Comparison of ENCODE assay signal across 30 cellular contexts in the genomic region with DNA sequence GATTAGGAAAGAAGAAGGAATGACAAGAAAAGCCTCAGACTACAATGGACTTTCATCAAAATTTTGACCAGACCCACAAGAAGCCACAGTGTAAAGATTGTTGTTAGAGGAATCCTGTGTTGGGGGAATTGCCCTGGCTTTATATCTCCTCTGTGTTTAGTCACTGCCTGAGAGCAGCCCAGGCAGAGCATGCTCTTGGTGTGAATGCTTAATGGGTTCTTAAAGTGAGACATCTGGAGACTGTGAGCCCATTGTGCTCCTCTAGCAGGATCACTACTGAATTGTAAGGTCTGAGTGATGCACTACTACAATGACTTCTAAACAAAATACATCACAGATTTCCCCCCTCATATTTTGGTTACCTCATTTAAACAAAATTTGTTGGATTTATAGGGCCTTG.
DNase-seq lines count a peak whose midpoint lies in the region; ATAC-seq, FAIRE-seq and TF ChIP-seq lines count a peak whose summit lies in the region.
"Had no signal": no experiment of that assay in that cellular context is flagged by ENCODE, and none has a peak within 500 bp of the region (broad histone marks: within the 10 kb centered on the region; RNA-seq: fewer than 3 reads in every experiment).

No MANE protein-coding gene starts in this region.

- H3K4me2 ChIP-seq in astrocyte (ENCODE audit: low read length): no peak overlapping the region
- H3K4me2 ChIP-seq in trophoblast cell (ENCODE audit: low read length): no peak overlapping the region

- no peak for FAIRE-seq in astrocyte (lab: Jason Lieb, UNC)
- FAIRE-seq: D721Med, endothelial cell of umbilical vein, HepG2, islet of Langerhans, RCC 7860 had no signal

- H4K12ac ChIP-seq in trophoblast cell (ENCODE audit: low read depth, low read length): no peak overlapping the region

- no peak overlapping the region for H3K27ac ChIP-seq in astrocyte (ENCODE audit: low read depth, low read length)
- no peak overlapping the region for H3K27ac ChIP-seq in trophoblast cell (ENCODE audit: low read depth, low read length)
- H3K27ac ChIP-seq: left ventricle myocardium inferior, psoas muscle, WERI-Rb-1 had no signal

- H2BK120ac ChIP-seq in trophoblast cell (ENCODE audit: insufficient read depth, low read length, poor library complexity): no peak overlapping the region

- no peaks in the 10 kb centered on the region for H3K36me3 Mint-ChIP-seq in astrocyte (ENCODE audit: low read depth, unreplicated experiment)
- H3K36me3 Mint-ChIP-seq: CD14-positive monocyte; mesothelial cell of epicardium; naive B cell; stimulated activated effector memory CD8-positive, alpha-beta T cell treated with anti-CD3 and anti-CD28 coated beads, Interleukin-12 subunit alpha, Interleukin-12 subunit beta, amount 100 ng/mL, for 72 hours; type B pancreatic cell had no signal

- no peak overlapping the region for H4K91ac ChIP-seq in trophoblast cell (ENCODE audit: low read depth, low read length)

- H3K9me3 ChIP-seq in astrocyte (ENCODE audit: insufficient read depth, low read depth, low read length): no peaks in the 10 kb centered on the region
- H3K9me3 ChIP-seq in trophoblast cell (ENCODE audit: insufficient read depth, low read depth, low read length): no peaks in the 10 kb centered on the region
- H3K9me3 ChIP-seq: psoas muscle had no signal

- no peaks in the 10 kb centered on the region for H3K27me3 Mint-ChIP-seq in astrocyte (ENCODE audit: low read depth, unreplicated experiment)
- H3K27me3 Mint-ChIP-seq: activated naive CD4-positive, alpha-beta T cell treated with anti-CD3 and anti-CD28 coated beads, Interleukin-2, amount 50 U/mL, for 24 hours; naive B cell; type B pancreatic cell had no signal

- no peak overlapping the region for H3K23ac ChIP-seq in trophoblast cell (ENCODE audit: low read length)

- peak; percentile 25 for DNase-seq in NCI-H69 (lab: John Stamatoyannopoulos, UW)
- DNase-seq in astrocyte (ENCODE audit: low read depth): no peak
- peak; percentile 22 for DNase-seq in inferior parietal cortex (ENCODE audit: extremely low spot score)
- peak; percentile 69 for DNase-seq in superior temporal gyrus (ENCODE audit: extremely low spot score)
- no peak for DNase-seq in DMS79 treated with DMSO at 0.1 percent for 48 hours (lab: John Stamatoyannopoulos, UW)
- no peak for DNase-seq in trophoblast cell
- no peak for DNase-seq in left colon
- DNase-seq: activated CD4-positive, alpha-beta T cell treated with anti-CD3 and anti-CD28 coated beads for 48 hours; HCEC 1CT; Karpas-422; left ventricle myocardium inferior; naive B cell; NCI-H2029 treated with DMSO at 0.1 percent for 48 hours; NCI-H345; psoas muscle; SHP77 treated with DMSO at 0.1 percent for 48 hours; stimulated activated CD4-positive, alpha-beta T cell treated with anti-CD3 and anti-CD28 coated beads, Interleukin-15, amount 100 ng/mL, for 24 hours; T-helper 9 cell; WERI-Rb-1 had no signal

- H3K4ac ChIP-seq in trophoblast cell (ENCODE audit: low read depth, low read length): no peak overlapping the region

- H2AK5ac ChIP-seq in trophoblast cell (ENCODE audit: low read length): no peak overlapping the region

- H3K14ac ChIP-seq in trophoblast cell (ENCODE audit: low read length): no peak overlapping the region

- no peak overlapping the region for H2BK12ac ChIP-seq in trophoblast cell (ENCODE audit: low read length)

- H3K4me3 ChIP-seq in astrocyte (ENCODE audit: insufficient read depth, low read depth, low read length): no peak overlapping the region
- no peak overlapping the region for H3K4me3 ChIP-seq in trophoblast cell (ENCODE audit: low read depth, low read length)
- H3K4me3 ChIP-seq: dorsolateral prefrontal cortex, left ventricle myocardium inferior, psoas muscle had no signal

- H2BK5ac ChIP-seq in trophoblast cell (ENCODE audit: low read depth, low read length, poor library complexity): no peak overlapping the region

- H3K4me3 Mint-ChIP-seq in astrocyte (ENCODE audit: unreplicated experiment): no peak overlapping the region
- H3K4me3 Mint-ChIP-seq: activated naive CD4-positive, alpha-beta T cell treated with anti-CD3 and anti-CD28 coated beads, Interleukin-2, amount 50 U/mL, for 24 hours; CD14-positive monocyte; mesothelial cell of epicardium; naive B cell; stimulated activated effector memory CD8-positive, alpha-beta T cell treated with anti-CD3 and anti-CD28 coated beads, Interleukin-12 subunit alpha, Interleukin-12 subunit beta, amount 100 ng/mL, for 72 hours; type B pancreatic cell had no signal

- no peaks in the 10 kb centered on the region for H3K36me3 ChIP-seq in astrocyte (ENCODE audit: insufficient read depth, low read length)
- no peaks in the 10 kb centered on the region for H3K36me3 ChIP-seq in trophoblast cell (ENCODE audit: control insufficient read depth in 1 of 2, insufficient read depth in 2 of 2, low read length in 2 of 2)
- H3K36me3 ChIP-seq: left ventricle myocardium inferior, WERI-Rb-1 had no signal

- no peak for TF ChIP-seq CTCF in astrocyte (IDR thresholded peaks at IDR 0.05; ENCODE audit: insufficient read depth, low read depth, low read length)

- no peak overlapping the region for H3K9ac ChIP-seq in astrocyte (ENCODE audit: low read length)
- no peak overlapping the region for H3K9ac ChIP-seq in trophoblast cell (ENCODE audit: low read length)

- intact Hi-C loops in left colon (cut with DNase I, micrococcal nuclease): no loop called here

- H3K79me2 ChIP-seq in astrocyte (ENCODE audit: insufficient read depth, low read length): no peaks in the 10 kb centered on the region
- H3K79me2 ChIP-seq in trophoblast cell (ENCODE audit: control insufficient read depth, insufficient read depth, low read length, poor library complexity): no peaks in the 10 kb centered on the region

- H4K20me1 ChIP-seq in astrocyte (ENCODE audit: insufficient read depth, low read length): no peaks in the 10 kb centered on the region

- no peaks in the 10 kb centered on the region for H3K27me3 ChIP-seq in astrocyte (ENCODE audit: insufficient read depth, low read length)
- no peaks in the 10 kb centered on the region for H3K27me3 ChIP-seq in trophoblast cell (ENCODE audit: insufficient read depth, low read length)
- H3K27me3 ChIP-seq: dorsolateral prefrontal cortex had no signal

- H3K9me3 Mint-ChIP-seq in astrocyte (ENCODE audit: unreplicated experiment): no peaks in the 10 kb centered on the region
- H3K9me3 Mint-ChIP-seq: mesothelial cell of epicardium, type B pancreatic cell had no signal

- no peak overlapping the region for H4K8ac ChIP-seq in trophoblast cell (ENCODE audit: low read depth, low read length)

- H3K79me1 ChIP-seq in trophoblast cell (ENCODE audit: low read length): no peaks in the 10 kb centered on the region

- peaks cover 7% of the 10 kb centered on the region for H3K4me1 Mint-ChIP-seq in astrocyte (ENCODE audit: low read depth, unreplicated experiment)
- H3K4me1 Mint-ChIP-seq: activated naive CD4-positive, alpha-beta T cell treated with anti-CD3 and anti-CD28 coated beads, Interleukin-2, amount 50 U/mL, for 24 hours; CD14-positive monocyte; mesothelial cell of epicardium; naive B cell; stimulated activated effector memory CD8-positive, alpha-beta T cell treated with anti-CD3 and anti-CD28 coated beads, Interleukin-12 subunit alpha, Interleukin-12 subunit beta, amount 100 ng/mL, for 72 hours had no signal

- H3K18ac ChIP-seq in trophoblast cell (ENCODE audit: low read length): no peak overlapping the region

- ATAC-seq in left colon: no peak
- ATAC-seq: HepG2; psoas muscle; stimulated activated effector memory CD8-positive, alpha-beta T cell treated with anti-CD3 and anti-CD28 coated beads, Interleukin-12 subunit alpha, Interleukin-12 subunit beta, amount 100 ng/mL, for 72 hours had no signal

- no peaks in the 10 kb centered on the region for H3K4me1 ChIP-seq in astrocyte (ENCODE audit: insufficient read depth, low read length)
- H3K4me1 ChIP-seq in trophoblast cell (ENCODE audit: control insufficient read depth in 1 of 2, insufficient read depth in 2 of 2, low read length in 2 of 2): no peaks in the 10 kb centered on the region
- H3K4me1 ChIP-seq: left ventricle myocardium inferior, psoas muscle had no signal

- peak overlapping the region; percentile 16 for H3K27ac Mint-ChIP-seq in astrocyte (ENCODE audit: unreplicated experiment)
- H3K27ac Mint-ChIP-seq: activated naive CD4-positive, alpha-beta T cell treated with anti-CD3 and anti-CD28 coated beads, Interleukin-2, amount 50 U/mL, for 24 hours; CD14-positive monocyte; mesothelial cell of epicardium; naive B cell; stimulated activated effector memory CD8-positive, alpha-beta T cell treated with anti-CD3 and anti-CD28 coated beads, Interleukin-12 subunit alpha, Interleukin-12 subunit beta, amount 100 ng/mL, for 72 hours; type B pancreatic cell had no signal

- no peak overlapping the region for H2AFZ ChIP-seq in astrocyte (ENCODE audit: low read depth, low read length)
- H2AFZ ChIP-seq in trophoblast cell (ENCODE audit: insufficient read depth, low read length, poor library complexity): no peak overlapping the region

Comparison
In these comparisons a context has a peak if more than half of its experiments do, and no peak if none do; other contexts are left out.
1. DNase-seq: peak in NCI-H69 (single experiment), inferior parietal cortex (single experiment) and superior temporal gyrus (single experiment); none in astrocyte (single experiment), DMS79 treated with DMSO at 0.1 percent for 48 hours (single experiment), trophoblast cell (0 of 2) and left colon (0 of 2).